21 cellular contexts compared by ENCODE assay signal in the genomic region with DNA sequence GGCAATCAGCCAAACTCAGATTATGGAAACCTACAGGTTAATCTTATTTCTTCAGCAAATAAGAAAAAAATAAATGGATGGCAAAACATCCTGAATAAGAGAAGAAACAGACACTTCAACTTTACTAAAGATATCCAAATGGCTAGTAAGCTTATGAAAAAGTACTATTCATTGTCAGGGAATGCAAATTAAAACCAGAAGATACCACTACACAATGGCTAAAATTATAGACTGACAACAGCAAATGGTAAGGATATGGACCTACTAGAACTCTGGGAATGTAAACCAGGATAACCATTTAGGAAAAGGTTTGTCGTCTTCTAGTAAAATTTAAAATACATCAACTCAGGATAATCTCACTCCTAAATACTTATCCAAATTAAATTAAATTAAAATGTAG. TPM values are rescaled to one million over a fixed set of nuclear protein-coding genes. Genes with fewer than 3 reads are reported as not detected.
DNase-seq lines count a peak whose midpoint lies in the region; ATAC-seq, FAIRE-seq and TF ChIP-seq lines count a peak whose summit lies in the region.
"Had no signal": no experiment of that assay in that cellular context is flagged by ENCODE, and none has a peak within 500 bp of the region (broad histone marks: within the 10 kb centered on the region; RNA-seq: fewer than 3 reads in every experiment).

No MANE protein-coding gene starts in this region.

- POLR2A ChIA-PET in WTC11 (lab: Charles Lee) = no interaction called here

- FAIRE-seq in G401.6 (lab: Jason Lieb, UNC) = peak; percentile 34
- FAIRE-seq: A204.1, RCC 7860 had no signal

- no peak overlapping the region for H3K4me3 ChIP-seq in AG10803 (ENCODE audit: low read length)
- H3K4me3 ChIP-seq: GM23338, HAP-1, SJSA1 had no signal

- CTCF ChIA-PET in WTC11 (lab: Charles Lee) = no interaction called here

- H3K4me1 Mint-ChIP-seq in WTC11 = no peaks in the 10 kb centered on the region
- H3K4me1 Mint-ChIP-seq in mesothelial cell of epicardium = no peaks in the 10 kb centered on the region
- H3K4me1 Mint-ChIP-seq: GM23338 had no signal

- H3K27ac Mint-ChIP-seq in WTC11 = peak overlapping the region; percentile 48; the same call in 1 of the 2 replicates
- H3K27ac Mint-ChIP-seq in mesothelial cell of epicardium = peak overlapping the region; percentile 0
- H3K27ac Mint-ChIP-seq: GM23338 had no signal

- H3K27me3 Mint-ChIP-seq in WTC11 (ENCODE audit: low read depth) (no peaks in the 10 kb centered on the region), mesothelial cell of epicardium (ENCODE audit: low read depth) (no peaks in the 10 kb centered on the region)

- DNase-seq in AG10803 (ENCODE audit: low read depth) (peak; percentile 58), WTC11 (ENCODE audit: low spot score) (no peak), mesothelial cell of epicardium (ENCODE audit: low spot score in 2 of 2, unreplicated experiment in 2 of 2) (no peak)
- DNase-seq in activated CD4-positive, alpha-beta T cell treated with anti-CD3 and anti-CD28 coated beads for 4 hours = no peak
- DNase-seq: BE2C, COR-L47, DMS79, Karpas-422, NCI-H1694, NCI-H2081, NCI-H2171 treated with DMSO at 0.1 percent for 48 hours, NCI-H524 treated with DMSO at 0.1 percent for 48 hours, NCI-H82 had no signal

- H3K9me3 Mint-ChIP-seq in WTC11 (no peaks in the 10 kb centered on the region), mesothelial cell of epicardium (no peaks in the 10 kb centered on the region)
- H3K9me3 Mint-ChIP-seq: GM23338 had no signal

- H3K4me3 Mint-ChIP-seq in WTC11 = no peak overlapping the region
- no peak overlapping the region for H3K4me3 Mint-ChIP-seq in mesothelial cell of epicardium
- H3K4me3 Mint-ChIP-seq: GM23338 had no signal

- H3K36me3 Mint-ChIP-seq in WTC11 (peaks cover 23% of the 10 kb centered on the region), mesothelial cell of epicardium (peaks cover 26% of the 10 kb centered on the region)

- TF ChIP-seq CTCF in AG10803 (conservative IDR thresholded peaks at IDR 0.05; ENCODE audit: low read length) = no peak
- no peak for TF ChIP-seq CTCF in WTC11 (IDR thresholded peaks at IDR 0.05)
- no peak for TF ChIP-seq CTCF in mesothelial cell of epicardium (IDR thresholded peaks at IDR 0.05; ENCODE audit: unreplicated experiment)

- ATAC-seq in WTC11 = no peak
- ATAC-seq in GM21447 (IDR thresholded peaks at IDR 0.05; ENCODE audit: unreplicated experiment) = no peak
- no peak for ATAC-seq in GM19455 (IDR thresholded peaks at IDR 0.05; ENCODE audit: unreplicated experiment)
- ATAC-seq: GM23338 had no signal

TF ChIP-seq in WTC11, 78 proteins besides CTCF, POLR2A, EP300 and RAD21:
- TF ChIP-seq, protein P1, sequence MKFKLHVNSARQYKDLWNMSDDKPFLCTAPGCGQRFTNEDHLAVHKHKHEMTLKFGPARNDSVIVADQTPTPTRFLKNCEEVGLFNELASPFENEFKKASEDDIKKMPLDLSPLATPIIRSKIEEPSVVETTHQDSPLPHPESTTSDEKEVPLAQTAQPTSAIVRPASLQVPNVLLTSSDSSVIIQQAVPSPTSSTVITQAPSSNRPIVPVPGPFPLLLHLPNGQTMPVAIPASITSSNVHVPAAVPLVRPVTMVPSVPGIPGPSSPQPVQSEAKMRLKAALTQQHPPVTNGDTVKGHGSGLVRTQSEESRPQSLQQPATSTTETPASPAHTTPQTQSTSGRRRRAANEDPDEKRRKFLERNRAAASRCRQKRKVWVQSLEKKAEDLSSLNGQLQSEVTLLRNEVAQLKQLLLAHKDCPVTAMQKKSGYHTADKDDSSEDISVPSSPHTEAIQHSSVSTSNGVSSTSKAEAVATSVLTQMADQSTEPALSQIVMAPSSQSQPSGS (CRISPR knock-in tag; IDR thresholded peaks at IDR 0.05; ENCODE audit: borderline replicate concordance, low read depth) = no peak

RNA-seq across cellular contexts. Expression of a gene that starts 24.3 kb away (rescaled TPM):
- total RNA-seq in WTC11 (2021) (84.6 to 98.5 TPM (median 84.7 TPM) in 3 replicates), mesothelial cell of epicardium (78.5 to 85.9 TPM (median 80.2 TPM) in 3 replicates)
